Comparison of ENCODE assay signal across 19 cellular contexts in the genomic region with DNA sequence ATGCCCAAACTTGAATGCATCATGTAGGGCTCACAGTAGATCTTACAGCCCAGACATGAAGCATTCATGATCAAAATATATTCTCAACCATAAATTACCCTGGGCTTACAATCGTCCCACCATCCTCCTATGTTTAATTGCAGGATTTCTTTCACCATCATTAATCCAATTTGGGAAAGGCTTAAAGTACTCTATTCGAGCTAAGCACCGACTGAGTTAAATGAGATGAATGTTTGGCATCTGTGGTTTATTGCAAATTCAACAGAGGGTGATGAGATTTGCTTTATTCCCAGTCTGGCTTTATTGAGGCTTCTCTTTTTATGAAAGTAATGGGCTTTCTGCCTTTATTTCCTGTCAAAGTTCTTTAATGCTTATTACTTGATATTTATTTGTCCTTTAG.
DNase-seq lines count a peak whose midpoint lies in the region; ATAC-seq, FAIRE-seq and TF ChIP-seq lines count a peak whose summit lies in the region.
"Had no signal": no experiment of that assay in that cellular context is flagged by ENCODE, and none has a peak within 500 bp of the region (broad histone marks: within the 10 kb centered on the region; RNA-seq: fewer than 3 reads in every experiment).

No MANE protein-coding gene starts in this region.

- in situ Hi-C loops in mammary epithelial cell (cut with MboI; ENCODE audit: low sequenced_read_pairs in 2 of 2) = no loop called here

- DNase-seq in H54 (ENCODE audit: insufficient read length, low spot score) = no peak
- peak; percentile 92 for DNase-seq in NCI-H82 treated with DMSO at 0.1 percent for 48 hours (lab: John Stamatoyannopoulos, UW; ENCODE audit: unreplicated experiment)
- DNase-seq in mammary epithelial cell = no peak
- DNase-seq in retinal pigment epithelial cell (ENCODE audit: low read depth) = peak; percentile 58
- no peak for DNase-seq in activated naive CD8-positive, alpha-beta T cell treated with anti-CD3 and anti-CD28 coated beads, Interleukin-2, amount 50 U/mL, for 24 hours
- no peak for DNase-seq in NCI-H774 (lab: John Stamatoyannopoulos, UW)
- no peak for DNase-seq in anterior cingulate cortex (lab: John Stamatoyannopoulos, UW)
- DNase-seq: AML-193, H9, HFFc6, Kasumi-1, NCI-H1092, NCI-H1436, NCI-H1930, SIG-M5, T-cell had no signal

- TF ChIP-seq POLR2A in H54 (IDR thresholded peaks at IDR 0.05; ENCODE audit: low read depth, low read length) = no peak

- no peaks in the 10 kb centered on the region for H3K36me3 Mint-ChIP-seq in activated naive CD8-positive, alpha-beta T cell treated with anti-CD3 and anti-CD28 coated beads, Interleukin-2, amount 50 U/mL, for 24 hours (ENCODE audit: low read depth)
- H3K36me3 Mint-ChIP-seq: CD14-positive monocyte, T-cell had no signal

- no peaks in the 10 kb centered on the region for H3K36me3 ChIP-seq in mammary epithelial cell (ENCODE audit: insufficient read depth, low read length)

- no peak overlapping the region for H2AFZ ChIP-seq in mammary epithelial cell (ENCODE audit: low read depth, low read length)

- dilution Hi-C loops in mammary epithelial cell (cut with HindIII; ENCODE audit: low sequenced_read_pairs) = no loop called here

- no peak overlapping the region for H3K4me3 ChIP-seq in mammary epithelial cell (replicated peaks in 1 of 3; ENCODE audit: insufficient read depth in 1 of 3, low read depth in 2 of 3, low read length in 3 of 3)
- H3K4me3 ChIP-seq in retinal pigment epithelial cell (ENCODE audit: low read length) = no peak overlapping the region

- CTCF ChIA-PET in mammary epithelial cell (lab: Charles Lee; ENCODE audit: low non-redundant PET) = no interaction called here

- H4K20me1 ChIP-seq in mammary epithelial cell (ENCODE audit: insufficient read depth, low read length) = no peaks in the 10 kb centered on the region

- H3K9me3 Mint-ChIP-seq in activated naive CD8-positive, alpha-beta T cell treated with anti-CD3 and anti-CD28 coated beads, Interleukin-2, amount 50 U/mL, for 24 hours = no peaks in the 10 kb centered on the region
- H3K9me3 Mint-ChIP-seq: H9, HFFc6, T-cell had no signal

- peak; percentile 6 for FAIRE-seq in H54 (lab: Jason Lieb, UNC)

- TF ChIP-seq CTCF in mammary epithelial cell (conservative IDR thresholded peaks at IDR 0.05 in 1 of 2, IDR thresholded peaks at IDR 0.05 in 1 of 2; ENCODE audit: extremely low read depth in 1 of 2, insufficient read depth in 1 of 2, low read depth in 1 of 2, low read length in 2 of 2) = no peak
- no peak for TF ChIP-seq CTCF in retinal pigment epithelial cell (conservative IDR thresholded peaks at IDR 0.05; ENCODE audit: low read depth, low read length)

- H3K4me1 Mint-ChIP-seq in activated naive CD8-positive, alpha-beta T cell treated with anti-CD3 and anti-CD28 coated beads, Interleukin-2, amount 50 U/mL, for 24 hours = no peaks in the 10 kb centered on the region
- H3K4me1 Mint-ChIP-seq: CD14-positive monocyte, T-cell had no signal

- ATAC-seq in activated naive CD8-positive, alpha-beta T cell treated with anti-CD3 and anti-CD28 coated beads, Interleukin-2, amount 50 U/mL, for 24 hours = no peak
- ATAC-seq in HG03378 (IDR thresholded peaks at IDR 0.05; ENCODE audit: unreplicated experiment) = no peak
- ATAC-seq: T-cell had no signal

- intact Hi-C loops in mammary epithelial cell (cut with micrococcal nuclease) = loop anchor here (5.0 kb wide), 1 partner anchor 105 kb away; no protein-coding TSS in a partner anchor

- no peak overlapping the region for H3K27ac Mint-ChIP-seq in activated naive CD8-positive, alpha-beta T cell treated with anti-CD3 and anti-CD28 coated beads, Interleukin-2, amount 50 U/mL, for 24 hours
- H3K27ac Mint-ChIP-seq: CD14-positive monocyte, H9, T-cell had no signal

- 83% methylated on average over 3 of the region's 3 CpGs for WGBS in mammary epithelial cell (ENCODE audit: low coverage, missing lambda C conversion rate)

- no TSS peak for BruUV-seq in mammary epithelial cell (replicated peaks; lab: Mats Ljungman, UMichigan)

- H3K4me1 ChIP-seq in mammary epithelial cell (ENCODE audit: insufficient read depth, low read length) = peaks cover 31% of the 10 kb centered on the region

- no peaks in the 10 kb centered on the region for H3K9me3 ChIP-seq in mammary epithelial cell (replicated peaks; ENCODE audit: insufficient read depth, low read length)

- H3K4me2 ChIP-seq in mammary epithelial cell (ENCODE audit: insufficient read depth, low read depth, low read length) = no peak overlapping the region

- H3K79me2 ChIP-seq in mammary epithelial cell (ENCODE audit: insufficient read depth, low read length) = no peaks in the 10 kb centered on the region

- peaks cover 6% of the 10 kb centered on the region for H3K27me3 Mint-ChIP-seq in activated naive CD8-positive, alpha-beta T cell treated with anti-CD3 and anti-CD28 coated beads, Interleukin-2, amount 50 U/mL, for 24 hours

- H3K27me3 ChIP-seq in mammary epithelial cell (ENCODE audit: insufficient read depth, low read length) = no peaks in the 10 kb centered on the region

- peak overlapping the region; percentile 80 for H3K27ac ChIP-seq in mammary epithelial cell (ENCODE audit: insufficient read depth, low read depth, low read length)
- H3K27ac ChIP-seq: RWPE1 had no signal

- no peak overlapping the region for H3K4me3 Mint-ChIP-seq in activated naive CD8-positive, alpha-beta T cell treated with anti-CD3 and anti-CD28 coated beads, Interleukin-2, amount 50 U/mL, for 24 hours
- H3K4me3 Mint-ChIP-seq: CD14-positive monocyte, H9, HFFc6, T-cell had no signal

- no peak overlapping the region for H3K9ac ChIP-seq in mammary epithelial cell (ENCODE audit: insufficient read depth, low read length)

Comparison
In these comparisons a context has a peak if more than half of its experiments do, and no peak if none do; other contexts are left out.
1. DNase-seq: peak in NCI-H82 treated with DMSO at 0.1 percent for 48 hours (single experiment) and retinal pigment epithelial cell (single experiment); none in H54 (single experiment), mammary epithelial cell (single experiment), activated naive CD8-positive, alpha-beta T cell treated with anti-CD3 and anti-CD28 coated beads, Interleukin-2, amount 50 U/mL, for 24 hours (single experiment), NCI-H774 (single experiment) and anterior cingulate cortex (0 of 58).